Comparison of ENCODE assay signal across 1 cellular context in genomic region chr1:205582046-205582445, GRCh38.
TF ChIP-seq lines count a peak whose summit lies in the region.

No MANE protein-coding gene starts in this region.

TF ChIP-seq in HepG2, 621 proteins besides CTCF, POLR2A, EP300 and RAD21 (continued from another document and continues in another):
- no peak for TF ChIP-seq HINFP (CRISPR knock-in tag; IDR thresholded peaks at IDR 0.05; ENCODE audit: low read depth)
- TF ChIP-seq ELF1 (CRISPR knock-in tag; IDR thresholded peaks at IDR 0.05) = peak; percentile 47
- peak; percentile 41; the same call in 1 of the 2 replicates for TF ChIP-seq PAXIP1 (CRISPR knock-in tag; conservative IDR thresholded peaks at IDR 0.05)
- no peak for TF ChIP-seq MAFK (conservative IDR thresholded peaks at IDR 0.05 in 1 of 2, IDR thresholded peaks at IDR 0.05 in 1 of 2; ENCODE audit: low read length in 2 of 2)
- no peak for TF ChIP-seq ZNF234 (CRISPR knock-in tag; conservative IDR thresholded peaks at IDR 0.05)
- TF ChIP-seq ZNF282 (IDR thresholded peaks at IDR 0.05; ENCODE audit: partially characterized antibody) = no peak
- TF ChIP-seq ZBTB2 (CRISPR knock-in tag; IDR thresholded peaks at IDR 0.05; ENCODE audit: low read depth) = no peak
- no peak for TF ChIP-seq NFRKB (IDR thresholded peaks at IDR 0.05)
- TF ChIP-seq CBX5 (CRISPR knock-in tag; IDR thresholded peaks at IDR 0.05; ENCODE audit: borderline replicate concordance) = no peak
- TF ChIP-seq XRCC5 (optimal IDR thresholded peaks at IDR 0.05; ENCODE audit: low read length) = no peak
- no peak for TF ChIP-seq ZSCAN21 (CRISPR knock-in tag; IDR thresholded peaks at IDR 0.05; ENCODE audit: borderline replicate concordance)
- no peak for TF ChIP-seq CHD2 (IDR thresholded peaks at IDR 0.05; ENCODE audit: low read depth, low read length)
- 0 out of 2 replicates have a peak, but pooled peaks have one; percentile 28 for TF ChIP-seq ARID5B (CRISPR knock-in tag; IDR thresholded peaks at IDR 0.05)
- no peak for TF ChIP-seq ZUFSP (CRISPR knock-in tag; IDR thresholded peaks at IDR 0.05; ENCODE audit: borderline replicate concordance)
- TF ChIP-seq PRMT3 (CRISPR knock-in tag; IDR thresholded peaks at IDR 0.05; ENCODE audit: borderline replicate concordance, low read depth) = no peak
- no peak for TF ChIP-seq ZNF224 (CRISPR knock-in tag; IDR thresholded peaks at IDR 0.05)
- no peak for TF ChIP-seq SRSF1 (optimal IDR thresholded peaks at IDR 0.05; ENCODE audit: low read depth, low read length)
- TF ChIP-seq EED (CRISPR knock-in tag; IDR thresholded peaks at IDR 0.05) = no peak
- no peak for TF ChIP-seq GPN1 (CRISPR knock-in tag; IDR thresholded peaks at IDR 0.05; ENCODE audit: borderline replicate concordance)
- TF ChIP-seq ZBTB37 (CRISPR knock-in tag; IDR thresholded peaks at IDR 0.05) = no peak
- no peak for TF ChIP-seq PPARG (CRISPR knock-in tag; conservative IDR thresholded peaks at IDR 0.05)
- no peak for TF ChIP-seq ERF (CRISPR knock-in tag; IDR thresholded peaks at IDR 0.05)
- no peak for TF ChIP-seq ZNF317 (CRISPR knock-in tag; IDR thresholded peaks at IDR 0.05)
- TF ChIP-seq NFAT5 (CRISPR knock-in tag; IDR thresholded peaks at IDR 0.05) = no peak
- TF ChIP-seq NFYB (CRISPR knock-in tag; IDR thresholded peaks at IDR 0.05) = no peak
- 0 out of 2 replicates have a peak, but pooled peaks have one; percentile 13 for TF ChIP-seq KDM5B (CRISPR knock-in tag; IDR thresholded peaks at IDR 0.05; ENCODE audit: borderline replicate concordance)
- peak; percentile 32; the same call in 1 of the 2 replicates for TF ChIP-seq PHF20 (CRISPR knock-in tag; IDR thresholded peaks at IDR 0.05)
- TF ChIP-seq ZNF33A (CRISPR knock-in tag; IDR thresholded peaks at IDR 0.05; ENCODE audit: borderline replicate concordance) = no peak
- no peak for TF ChIP-seq ZNF589 (CRISPR knock-in tag; conservative IDR thresholded peaks at IDR 0.05)
- no peak for TF ChIP-seq ZNF143 (CRISPR knock-in tag; IDR thresholded peaks at IDR 0.05)
- TF ChIP-seq IKZF5 (CRISPR knock-in tag; IDR thresholded peaks at IDR 0.05) = no peak
- TF ChIP-seq STAT5B (CRISPR knock-in tag; IDR thresholded peaks at IDR 0.05) = no peak
- no peak for TF ChIP-seq IRF1 (CRISPR knock-in tag; IDR thresholded peaks at IDR 0.05; ENCODE audit: low read depth)
